In genomic region chr3:188367741-188368140, GRCh38 we compare ENCODE assay signal across 20 cellular contexts.
"Had no signal": no experiment of that assay in that cellular context is flagged by ENCODE, and none has a peak within 500 bp of the region (broad histone marks: within the 10 kb centered on the region; RNA-seq: fewer than 3 reads in every experiment).

No MANE protein-coding gene starts in this region.

- H3K4me3 ChIP-seq: coronary artery had no signal

- H3K27me3 Mint-ChIP-seq: activated CD4-positive, alpha-beta memory T cell treated with anti-CD3 and anti-CD28 coated beads, Interleukin-2, amount 10 ng/mL, durations not matched to agents 7 days and 5 days; activated CD8-positive, alpha-beta memory T cell treated with anti-CD3 and anti-CD28 coated beads, Interleukin-2, amount 10 ng/mL, durations not matched to agents 7 days and 5 days; activated naive CD8-positive, alpha-beta T cell treated with anti-CD3 and anti-CD28 coated beads, Interleukin-2, amount 10 ng/mL, durations not matched to agents 7 days and 5 days; central memory CD8-positive, alpha-beta T cell; memory B cell; naive thymus-derived CD8-positive, alpha-beta T cell; stimulated activated naive CD8-positive, alpha-beta T cell treated with anti-CD3 and anti-CD28 coated beads, Interleukin-15, Interleukin-2, amounts not matched to agents 100 ng/mL and 50 ng/mL, for 24 hours; type B pancreatic cell had no signal

- H3K9me3 Mint-ChIP-seq: activated naive CD8-positive, alpha-beta T cell treated with anti-CD3 and anti-CD28 coated beads, Interleukin-2, amount 10 ng/mL, durations not matched to agents 7 days and 5 days; central memory CD8-positive, alpha-beta T cell; immature natural killer cell; memory B cell; naive thymus-derived CD8-positive, alpha-beta T cell; stimulated activated naive CD8-positive, alpha-beta T cell treated with anti-CD3 and anti-CD28 coated beads, Interleukin-15, Interleukin-2, amounts not matched to agents 100 ng/mL and 50 ng/mL, for 24 hours; type B pancreatic cell had no signal

- H3K27ac Mint-ChIP-seq: activated CD4-positive, alpha-beta memory T cell treated with anti-CD3 and anti-CD28 coated beads, Interleukin-2, amount 10 ng/mL, durations not matched to agents 7 days and 5 days; activated CD8-positive, alpha-beta memory T cell treated with anti-CD3 and anti-CD28 coated beads, Interleukin-2, amount 10 ng/mL, durations not matched to agents 7 days and 5 days; activated naive CD8-positive, alpha-beta T cell treated with anti-CD3 and anti-CD28 coated beads, Interleukin-2, amount 10 ng/mL, durations not matched to agents 7 days and 5 days; stimulated activated naive CD8-positive, alpha-beta T cell treated with anti-CD3 and anti-CD28 coated beads, Interleukin-15, Interleukin-2, amounts not matched to agents 100 ng/mL and 50 ng/mL, for 24 hours; type B pancreatic cell had no signal

- ATAC-seq: activated CD8-positive, alpha-beta memory T cell treated with anti-CD3 and anti-CD28 coated beads, Interleukin-2, amount 10 ng/mL, durations not matched to agents 7 days and 5 days; left ventricle myocardium superior; naive thymus-derived CD8-positive, alpha-beta T cell had no signal

- H3K4me1 Mint-ChIP-seq: activated CD4-positive, alpha-beta memory T cell treated with anti-CD3 and anti-CD28 coated beads, Interleukin-2, amount 10 ng/mL, durations not matched to agents 7 days and 5 days; activated CD8-positive, alpha-beta memory T cell treated with anti-CD3 and anti-CD28 coated beads, Interleukin-2, amount 10 ng/mL, durations not matched to agents 7 days and 5 days had no signal

- H3K4me3 Mint-ChIP-seq: activated CD4-positive, alpha-beta memory T cell treated with anti-CD3 and anti-CD28 coated beads, Interleukin-2, amount 10 ng/mL, durations not matched to agents 7 days and 5 days; activated CD8-positive, alpha-beta memory T cell treated with anti-CD3 and anti-CD28 coated beads, Interleukin-2, amount 10 ng/mL, durations not matched to agents 7 days and 5 days; activated naive CD8-positive, alpha-beta T cell treated with anti-CD3 and anti-CD28 coated beads, Interleukin-2, amount 10 ng/mL, durations not matched to agents 7 days and 5 days; central memory CD8-positive, alpha-beta T cell; immature natural killer cell; memory B cell; stimulated activated naive CD8-positive, alpha-beta T cell treated with anti-CD3 and anti-CD28 coated beads, Interleukin-15, Interleukin-2, amounts not matched to agents 100 ng/mL and 50 ng/mL, for 24 hours; type B pancreatic cell had no signal

- H3K27ac ChIP-seq: coronary artery had no signal

- H3K36me3 Mint-ChIP-seq: activated CD8-positive, alpha-beta memory T cell treated with anti-CD3 and anti-CD28 coated beads, Interleukin-2, amount 10 ng/mL, durations not matched to agents 7 days and 5 days had no signal

- DNase-seq: activated CD4-positive, alpha-beta memory T cell treated with anti-CD3 and anti-CD28 coated beads, Interleukin-2, amount 10 ng/mL, durations not matched to agents 7 days and 5 days; activated CD4-positive, alpha-beta T cell treated with anti-CD3 and anti-CD28 coated beads for 48 hours; activated CD4-positive, CD25-positive, alpha-beta regulatory T cell; activated CD8-positive, alpha-beta memory T cell treated with anti-CD3 and anti-CD28 coated beads, Interleukin-2, amount 10 ng/mL, durations not matched to agents 7 days and 5 days; activated naive CD8-positive, alpha-beta T cell treated with anti-CD3 and anti-CD28 coated beads, Interleukin-2, amount 10 ng/mL, durations not matched to agents 7 days and 5 days; anterior cingulate cortex; immature natural killer cell; kidney glomerular epithelial cell; left ventricle myocardium superior; naive thymus-derived CD8-positive, alpha-beta T cell; posterior cingulate gyrus; stimulated activated CD4-positive, alpha-beta T cell treated with anti-CD3 and anti-CD28 coated beads, Interleukin-12 subunit alpha, Interleukin-12 subunit beta, amount 100 ng/mL, for 4 hours; stimulated activated CD4-positive, alpha-beta T cell treated with anti-CD3 and anti-CD28 coated beads, Interleukin-2, amount 100 ng/mL, for 24 hours; SW 1271; T-helper 2 cell had no signal
